Comparison of ENCODE assay signal across 6 cellular contexts in the genomic region with DNA sequence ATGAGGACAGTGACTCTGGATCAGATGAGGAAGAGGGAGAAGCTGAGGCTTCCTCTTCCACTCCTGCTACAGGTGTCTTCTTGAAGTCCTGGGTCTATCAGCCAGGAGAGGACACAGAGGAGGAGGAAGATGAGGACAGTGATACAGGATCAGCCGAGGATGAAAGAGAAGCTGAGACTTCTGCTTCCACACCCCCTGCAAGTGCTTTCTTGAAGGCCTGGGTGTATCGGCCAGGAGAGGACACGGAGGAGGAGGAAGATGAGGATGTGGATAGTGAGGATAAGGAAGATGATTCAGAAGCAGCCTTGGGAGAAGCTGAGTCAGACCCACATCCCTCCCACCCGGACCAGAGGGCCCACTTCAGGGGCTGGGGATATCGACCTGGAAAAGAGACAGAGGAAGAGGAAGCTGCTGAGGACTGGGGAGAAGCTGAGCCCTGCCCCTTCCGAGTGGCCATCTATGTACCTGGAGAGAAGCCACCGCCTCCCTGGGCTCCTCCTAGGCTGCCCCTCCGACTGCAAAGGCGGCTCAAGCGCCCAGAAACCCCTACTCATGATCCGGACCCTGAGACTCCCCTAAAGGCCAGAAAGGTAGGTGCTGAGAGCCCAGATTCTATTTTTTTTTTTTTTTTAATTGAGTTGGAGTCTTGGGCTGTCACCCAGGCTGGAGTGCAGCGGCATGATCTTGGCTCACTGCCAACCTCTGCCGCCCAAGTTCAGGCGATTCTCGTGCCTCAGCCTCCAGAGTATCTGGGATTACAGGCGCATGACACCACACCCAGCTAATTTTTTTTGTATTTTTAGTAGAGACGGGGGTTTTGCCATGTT. TPM values are rescaled to one million over a fixed set of nuclear protein-coding genes. Genes with fewer than 3 reads are reported as not detected.
DNase-seq lines count a peak whose midpoint lies in the region; ATAC-seq, FAIRE-seq and TF ChIP-seq lines count a peak whose summit lies in the region.

No MANE protein-coding gene starts in this region.

- peaks cover 18% of the 10 kb centered on the region for H3K4me1 Mint-ChIP-seq in WTC11

- no peak for FAIRE-seq in kidney (lab: Jason Lieb, UNC)

- no peak for ATAC-seq in WTC11
- no peak for ATAC-seq in HG02642 (IDR thresholded peaks at IDR 0.05; ENCODE audit: poor library complexity, unreplicated experiment)
- no peak for ATAC-seq in HG03457 (IDR thresholded peaks at IDR 0.05; ENCODE audit: unreplicated experiment)

- peaks cover 13 to 26% of the 10 kb centered on the region in 2 donors for H3K4me1 ChIP-seq in kidney (ENCODE audit: control insufficient read depth in 1 of 2, insufficient read depth in 1 of 2, low read depth in 1 of 2, low read length in 2 of 2)

- no peaks in the 10 kb centered on the region for H3K27me3 Mint-ChIP-seq in WTC11 (ENCODE audit: low read depth)

- no peak overlapping the region for H3K27ac Mint-ChIP-seq in WTC11

- H3K4me3 ChIP-seq in kidney (ENCODE audit: low read length in 2 of 2) = peak overlapping the region; percentile 99 to 100

- peaks cover 2 to 14% of the 10 kb centered on the region in 2 donors for H3K36me3 ChIP-seq in kidney (ENCODE audit: control insufficient read depth in 1 of 2, insufficient read depth in 2 of 2, low read length in 2 of 2)

- no peak for TF ChIP-seq CTCF in WTC11 (IDR thresholded peaks at IDR 0.05)
- no peak for TF ChIP-seq CTCF in kidney (IDR thresholded peaks at IDR 0.05; ENCODE audit: borderline replicate concordance, extremely low read depth, insufficient read depth)

- intact Hi-C loops in kidney (cut with DNase I) = no loop called here

- no peaks in the 10 kb centered on the region for H3K9me3 Mint-ChIP-seq in WTC11

- H3K4me3 Mint-ChIP-seq in WTC11 = peak overlapping the region; percentile 24; the same call in 1 of the 2 replicates

- no peaks in the 10 kb centered on the region for H3K9me3 ChIP-seq in kidney (ENCODE audit: control insufficient read depth in 1 of 2, low read length in 2 of 2)

- POLR2A ChIA-PET in WTC11 (lab: Charles Lee) = interaction anchor here (2.5 to 3.3 kb wide), 2 partner anchors 11 to 22 kb away, joined by 12 to 15 read pairs; no protein-coding TSS in a partner anchor

- H3K9ac ChIP-seq in kidney (ENCODE audit: low read length in 2 of 2) = peak overlapping the region; percentile 96 to 100

- DNase-seq in NK-92 treated with Interleukin-12 subunit alpha and Interleukin-12 subunit beta, amount 100 ng/mL, for 24 hours (lab: John Stamatoyannopoulos, UW) = peak; percentile 27
- no peak for DNase-seq in NK-92 (lab: John Stamatoyannopoulos, UW; ENCODE audit: unreplicated experiment)
- no peak for DNase-seq in WTC11 (ENCODE audit: low spot score)
- no peak for DNase-seq in kidney

- H3K27ac ChIP-seq in kidney (ENCODE audit: low read depth in 2 of 2, low read length in 2 of 2) = peak overlapping the region; percentile 100

- peaks cover 27% of the 10 kb centered on the region for H3K36me3 Mint-ChIP-seq in WTC11

- CTCF ChIA-PET in WTC11 (lab: Charles Lee) = interaction anchor here (0.5 to 1.5 kb wide), 4 partner anchors 25 to 30 kb away, joined by 3 to 4 read pairs (median 3); no protein-coding TSS in a partner anchor

TF ChIP-seq in WTC11, 78 proteins besides CTCF, POLR2A, EP300 and RAD21:
- TF ChIP-seq RORB (CRISPR knock-in tag; IDR thresholded peaks at IDR 0.05) (no peak), GRHL2 (CRISPR knock-in tag; IDR thresholded peaks at IDR 0.05; ENCODE audit: insufficient replicate concordance, severe bottlenecking) (no peak)

RNA-seq across cellular contexts. Expression of a gene that starts 2.3 kb away (rescaled TPM):
- total RNA-seq in WTC11 (2021) = 17.0 to 19.5 TPM (median 17.9 TPM) in 3 replicates
- 45.1 TPM for total RNA-seq in kidney
- polyA plus RNA-seq in kidney (ENCODE audit: insufficient read depth, low read depth, low replicate concordance) = 24.7 TPM

RNA-seq across cellular contexts. Expression of a gene that starts 6.1 kb away (rescaled TPM):
- 14.8 to 17.7 TPM (median 16.8 TPM) in 3 replicates for total RNA-seq in WTC11 (2021)
- 79.1 TPM for total RNA-seq in kidney
- 22.9 TPM for polyA plus RNA-seq in kidney (ENCODE audit: insufficient read depth, low read depth, low replicate concordance)

RNA-seq across cellular contexts. Expression of a gene that starts 24.0 kb away (rescaled TPM):
- total RNA-seq in WTC11 (2021) (3.1 to 5.6 TPM (median 3.9 TPM) in 3 replicates), kidney (not detected)
- polyA plus RNA-seq in kidney (ENCODE audit: insufficient read depth, low read depth, low replicate concordance) = not detected

RNA-seq across cellular contexts. Expression of a gene that starts 25.6 kb away (rescaled TPM):
- total RNA-seq in WTC11 (2021) (145 to 153 TPM (median 149 TPM) in 3 replicates), kidney (265 TPM)
- polyA plus RNA-seq in kidney (ENCODE audit: insufficient read depth, low read depth, low replicate concordance) = 503 TPM

RNA-seq across cellular contexts. Expression of a gene that starts 38.2 kb away (rescaled TPM):
- total RNA-seq in WTC11 (2021) = 11.4 to 18.2 TPM (median 17.0 TPM) in 3 replicates
- total RNA-seq in kidney = 5.2 TPM
- polyA plus RNA-seq in kidney (ENCODE audit: insufficient read depth, low read depth, low replicate concordance) = 141 TPM
